Comparison of ENCODE assay signal across 8 cellular contexts in genomic region chr6:166351715-166352285, GRCh38. TPM values are rescaled to one million over a fixed set of nuclear protein-coding genes. Genes with fewer than 3 reads are reported as not detected.
A peak's percentile ranks its signal among the peaks of the same experiment; 100 is the strongest.
DNase-seq lines count a peak whose midpoint lies in the region; ATAC-seq and TF ChIP-seq lines count a peak whose summit lies in the region.

No MANE protein-coding gene starts in this region.

- TF ChIP-seq POLR2A in body of pancreas (IDR thresholded peaks at IDR 0.05), result no peak

- no peak overlapping the region for H3K18ac ChIP-seq in neuronal stem cell (ENCODE audit: low read length)

- H2BK120ac ChIP-seq in neuronal stem cell (ENCODE audit: low read depth, low read length), result no peak overlapping the region

- H3K4me3 ChIP-seq in body of pancreas, result no peak overlapping the region
- no peak overlapping the region for H3K4me3 ChIP-seq in neuronal stem cell (ENCODE audit: low read length in 2 of 2)

- no peak overlapping the region for H3K4me2 ChIP-seq in neuronal stem cell (ENCODE audit: insufficient read depth, low read length, poor library complexity, severe bottlenecking)

- H3K9ac ChIP-seq in neuronal stem cell (ENCODE audit: low read depth, low read length, poor library complexity), result no peak overlapping the region

- no peaks in the 10 kb centered on the region for H3K27me3 ChIP-seq in body of pancreas
- H3K27me3 ChIP-seq in neuronal stem cell (ENCODE audit: control insufficient read depth in 3 of 3, insufficient read depth in 3 of 3, low read depth in 1 of 3, low read length in 3 of 3), result no peaks in the 10 kb centered on the region

- H4K91ac ChIP-seq in neuronal stem cell (ENCODE audit: low read depth, low read length, poor library complexity), result no peak overlapping the region

- H2AFZ ChIP-seq in neuronal stem cell (ENCODE audit: low read length), result peak overlapping the region; percentile 35

- H3K4me1 ChIP-seq in body of pancreas (peaks cover 6% of the 10 kb centered on the region), neuronal stem cell (ENCODE audit: control insufficient read depth in 2 of 2, insufficient read depth in 1 of 2, low read depth in 1 of 2, low read length in 2 of 2) (peaks cover 2 to 14% of the 10 kb centered on the region in 2 donors)

- no peak overlapping the region for H4K8ac ChIP-seq in neuronal stem cell (ENCODE audit: low read depth, low read length)

- no peak overlapping the region for H3K23ac ChIP-seq in neuronal stem cell (ENCODE audit: low read depth, low read length, poor library complexity)

- no peak overlapping the region for H2BK15ac ChIP-seq in neuronal stem cell (ENCODE audit: low read length)

- H3K79me1 ChIP-seq in neuronal stem cell (ENCODE audit: low read depth, low read length), result no peaks in the 10 kb centered on the region

- TF ChIP-seq CTCF in body of pancreas (IDR thresholded peaks at IDR 0.05), result no peak

- H3K9me3 ChIP-seq in body of pancreas, result no peaks in the 10 kb centered on the region
- H3K9me3 ChIP-seq in neuronal stem cell (replicated peaks in 1 of 2; ENCODE audit: control insufficient read depth in 2 of 2, insufficient read depth in 1 of 2, low read depth in 1 of 2, low read length in 2 of 2), result peaks cover 0 to 15% of the 10 kb centered on the region in 2 donors

- no peak overlapping the region for H3K14ac ChIP-seq in neuronal stem cell (ENCODE audit: low read length)

- 15 to 21% methylated on average over 4 of the region's 4 CpGs for WGBS in body of pancreas, 2 donors
- WGBS in neuronal stem cell (ENCODE audit: extremely low coverage in 2 of 2, insufficient read length in 2 of 2, insufficient replicate concordance in 1 of 2), 2 donors, result no CpG with 5 or more reads among the region's 4 CpGs

- peak; percentile 88 for DNase-seq in NAMALWA (ENCODE audit: low spot score)
- peak in 3 of 4 donors; percentile 30 to 48 (median 45) for DNase-seq in body of pancreas
- DNase-seq in neuronal stem cell (ENCODE audit: low spot score), result no peak
- DNase-seq in amniotic stem cell (lab: John Stamatoyannopoulos, UW), result no peak
- DNase-seq in RKO (ENCODE audit: low spot score), result no peak
- no peak for DNase-seq in stimulated activated CD4-positive, alpha-beta T cell treated with anti-CD3 and anti-CD28 coated beads, Interleukin-4, amount 100 ng/mL, for 1 hour

- intact Hi-C loops in body of pancreas (cut with DNase I), result no loop called here

- no peak overlapping the region for H2AK5ac ChIP-seq in neuronal stem cell (ENCODE audit: low read depth, low read length)

- no peak overlapping the region for H2BK5ac ChIP-seq in neuronal stem cell (ENCODE audit: low read length)

- H3K27ac ChIP-seq in body of pancreas, result peak overlapping the region in 2 of 4 donors; percentile 28 to 54
- H3K27ac ChIP-seq in neuronal stem cell (replicated peaks; ENCODE audit: low read length), result no peak overlapping the region

- ATAC-seq in GM18868 (IDR thresholded peaks at IDR 0.05; ENCODE audit: unreplicated experiment), result peak; percentile 96
- peak; percentile 98 for ATAC-seq in HG02610 (IDR thresholded peaks at IDR 0.05; ENCODE audit: unreplicated experiment)
- peak; percentile 82 for ATAC-seq in body of pancreas

- no peaks in the 10 kb centered on the region for H3K36me3 ChIP-seq in body of pancreas (replicated peaks in 1 of 2; ENCODE audit: insufficient read depth in 1 of 2, low read depth in 2 of 2)
- H3K36me3 ChIP-seq in neuronal stem cell (replicated peaks in 1 of 2; ENCODE audit: control insufficient read depth in 2 of 2, insufficient read depth in 2 of 2, low read length in 2 of 2), result no peaks in the 10 kb centered on the region

- H3K4ac ChIP-seq in neuronal stem cell (ENCODE audit: low read length), result no peak overlapping the region

- no peak overlapping the region for H2BK12ac ChIP-seq in neuronal stem cell (ENCODE audit: low read length)

RNA-seq across cellular contexts. Expression of gene SFT2D1, which starts 9.5 kb away (rescaled TPM):
- 10 to 100 TPM; 11.5 to 28.0 TPM for total RNA-seq in body of pancreas
- polyA plus RNA-seq in neuronal stem cell (2013, experiment 1 of 2), result 48.2 TPM
- 48.4 TPM for polyA plus RNA-seq in neuronal stem cell (2013, experiment 2 of 2)

RNA-seq across cellular contexts. Expression of gene MPC1, which starts 30.9 kb away (rescaled TPM):
- total RNA-seq in body of pancreas, result 10 to 100 TPM; 20.8 to 25.4 TPM
- polyA plus RNA-seq in neuronal stem cell (2013, experiment 1 of 2), result 20.2 TPM
- 21.1 TPM for polyA plus RNA-seq in neuronal stem cell (2013, experiment 2 of 2)

RNA-seq across cellular contexts. Expression of gene PRR18, which starts 43.6 kb away (rescaled TPM):
- total RNA-seq in body of pancreas, result not detected
- 0.17 TPM for polyA plus RNA-seq in neuronal stem cell (2013, experiment 1 of 2)
- polyA plus RNA-seq in neuronal stem cell (2013, experiment 2 of 2), result 0.19 TPM

Comparison
In these comparisons a context has a peak if more than half of its experiments do, and no peak if none do; other contexts are left out.
1. DNase-seq: peak in NAMALWA (single experiment) and body of pancreas (3 of 4); none in neuronal stem cell (single experiment), amniotic stem cell (single experiment), RKO (single experiment) and stimulated activated CD4-positive, alpha-beta T cell treated with anti-CD3 and anti-CD28 coated beads, Interleukin-4, amount 100 ng/mL, for 1 hour (single experiment).
2. Peak in every context shown above with its lines, with median percentiles within 50 percentile points of each other: ATAC-seq.